Comparison of ENCODE assay signal across 19 cellular contexts in genomic region chr1:226304291-226304955, GRCh38. TPM values are rescaled to one million over a fixed set of nuclear protein-coding genes. Genes with fewer than 3 reads are reported as not detected.
A peak's percentile ranks its signal among the peaks of the same experiment; 100 is the strongest.
DNase-seq lines count a peak whose midpoint lies in the region; ATAC-seq, FAIRE-seq and TF ChIP-seq lines count a peak whose summit lies in the region.
"Had no signal": no experiment of that assay in that cellular context is flagged by ENCODE, and none has a peak within 500 bp of the region (broad histone marks: within the 10 kb centered on the region; RNA-seq: fewer than 3 reads in every experiment).

No MANE protein-coding gene starts in this region.

- H2BK120ac ChIP-seq in H1 (replicated peaks; ENCODE audit: low read depth, low read length), result no peak overlapping the region

- no peak overlapping the region; the same call in 1 of the 2 replicates for H2AK5ac ChIP-seq in H1 (ENCODE audit: low read depth, low read length)

- H4K5ac ChIP-seq in H1 (ENCODE audit: insufficient read length, low read depth, low read length), result no peak overlapping the region

- peak; percentile 55 for FAIRE-seq in H1 (lab: Jason Lieb, UNC)
- FAIRE-seq: GM12891 had no signal

- no peak for DNase-seq in activated T-cell treated with anti-CD3 and anti-CD28 coated beads, Interleukin-2, amount 50 U/mL, for 72 hours
- DNase-seq in activated T-cell treated with anti-CD3 and anti-CD28 coated beads, Interleukin-2, amount 50 U/mL, for 24 hours, result no peak
- peak; percentile 11 for DNase-seq in HT-29 (ENCODE audit: low spot score)
- DNase-seq in H1 (ENCODE audit: low read depth in 1 of 2, low spot score in 2 of 2), result no peak
- DNase-seq in nephron progenitor cell, result no peak
- no peak for DNase-seq in retina
- no peak for DNase-seq in GDM1 (lab: John Stamatoyannopoulos, UW)
- DNase-seq in middle frontal gyrus (ENCODE audit: extremely low spot score, low spot score), result no peak
- DNase-seq: AML-193; Calu3; CD4-positive, CD25-positive, alpha-beta regulatory T cell; KG1; MM.1S; NCI-H1105; NCI-H1694 treated with DMSO at 0.1 percent for 48 hours; NCI-H510A; RPMI8226 had no signal

- peaks cover 7% of the 10 kb centered on the region for H3K79me1 ChIP-seq in H1 (ENCODE audit: low read depth, low read length)

- POLR2A ChIA-PET in H1 (lab: Charles Lee; ENCODE audit: partially characterized antibody), result no interaction called here

- H3K27ac Mint-ChIP-seq in activated T-cell treated with anti-CD3 and anti-CD28 coated beads, Interleukin-2, amount 50 U/mL, for 72 hours, result peak overlapping the region; percentile 8
- no peak overlapping the region for H3K27ac Mint-ChIP-seq in activated T-cell treated with anti-CD3 and anti-CD28 coated beads, Interleukin-2, amount 50 U/mL, for 24 hours
- H3K27ac Mint-ChIP-seq in nephron progenitor cell, result peak overlapping the region; percentile 18

- no peak overlapping the region for H3K14ac ChIP-seq in H1 (ENCODE audit: insufficient read length)

- H3K4me2 ChIP-seq in H1 (ENCODE audit: insufficient read depth in 1 of 2, low read depth in 2 of 2, low read length in 2 of 2), result peak overlapping the region; percentile 24 to 52; a peak in 3 of 4 replicates

- H2BK5ac ChIP-seq in H1 (ENCODE audit: low read depth, low read length), result no peak overlapping the region

- H2BK20ac ChIP-seq in H1 (ENCODE audit: low read length), result no peak overlapping the region

- H3K4me1 ChIP-seq in H1 (replicated peaks in 1 of 4; ENCODE audit: control insufficient read depth in 3 of 4, insufficient read depth in 4 of 4, low read length in 3 of 4), result peaks cover 0 to 5% (median 4%) of the 10 kb centered on the region in 4 experiments; a peak in 3 of 7 replicates

- H3K36me3 Mint-ChIP-seq in activated T-cell treated with anti-CD3 and anti-CD28 coated beads, Interleukin-2, amount 50 U/mL, for 72 hours (ENCODE audit: insufficient read depth in 2 of 2), result peaks cover 0 to under 1% of the 10 kb centered on the region in 2 donors
- H3K36me3 Mint-ChIP-seq in activated T-cell treated with anti-CD3 and anti-CD28 coated beads, Interleukin-2, amount 50 U/mL, for 24 hours (ENCODE audit: low read depth), result peaks cover 13% of the 10 kb centered on the region
- peaks cover 29% of the 10 kb centered on the region for H3K36me3 Mint-ChIP-seq in nephron progenitor cell (ENCODE audit: low read depth)

- H3K4ac ChIP-seq in H1 (replicated peaks; ENCODE audit: insufficient read length, low read depth, low read length), result peak overlapping the region; percentile 28

- no peak overlapping the region for H2BK12ac ChIP-seq in H1 (ENCODE audit: low read depth, low read length)

- CTCF ChIA-PET in H1 (lab: Charles Lee; ENCODE audit: partially characterized antibody), result interaction anchor here (0.6 to 3.4 kb wide), 6 partner anchors 12 to 108 kb away, joined by 3 to 9 read pairs (median 5); no protein-coding TSS in a partner anchor

- no peak for TF ChIP-seq EP300 in H1 (IDR thresholded peaks at IDR 0.05; ENCODE audit: borderline replicate concordance in 1 of 2, low read depth in 2 of 2, low read length in 2 of 2)

- no peak overlapping the region for H3K27ac ChIP-seq in H1 (ENCODE audit: low read depth, low read length)
- H3K27ac ChIP-seq: HL-60 had no signal

- no peak overlapping the region for H2AFZ ChIP-seq in H1 (ENCODE audit: low read length)

- H3K56ac ChIP-seq in H1 (replicated peaks; ENCODE audit: insufficient read length, low read depth, low read length), result no peak overlapping the region

- TF ChIP-seq RAD21 in H1 (IDR thresholded peaks at IDR 0.05 in 1 of 2, conservative IDR thresholded peaks at IDR 0.05 in 1 of 2; ENCODE audit: low read depth in 2 of 2, low read length in 2 of 2), result no peak

- TF ChIP-seq CTCF in H1 (IDR thresholded peaks at IDR 0.05; ENCODE audit: control extremely low read depth in 1 of 3, insufficient read depth in 1 of 3, low read depth in 1 of 3, low read length in 3 of 3), result no peak
- no peak for TF ChIP-seq CTCF in nephron progenitor cell (IDR thresholded peaks at IDR 0.05)

- H3K9me3 Mint-ChIP-seq in activated T-cell treated with anti-CD3 and anti-CD28 coated beads, Interleukin-2, amount 50 U/mL, for 72 hours, result no peaks in the 10 kb centered on the region
- H3K9me3 Mint-ChIP-seq in activated T-cell treated with anti-CD3 and anti-CD28 coated beads, Interleukin-2, amount 50 U/mL, for 24 hours, result no peaks in the 10 kb centered on the region
- no peaks in the 10 kb centered on the region for H3K9me3 Mint-ChIP-seq in nephron progenitor cell

- H3K9ac ChIP-seq in H1 (replicated peaks in 1 of 4; ENCODE audit: extremely low read depth in 1 of 4, low read depth in 3 of 4, low read length in 3 of 4), result no peak overlapping the region; a peak in 1 of 7 replicates

- no peak overlapping the region for H2BK15ac ChIP-seq in H1 (ENCODE audit: low read length)

- TF ChIP-seq POLR2A in H1 (IDR thresholded peaks at IDR 0.05; ENCODE audit: control extremely low read depth in 1 of 2, low read depth in 2 of 2, low read length in 2 of 2), result no peak

- no peak overlapping the region for H3K18ac ChIP-seq in H1 (ENCODE audit: extremely low read depth, low read length)

- no peak overlapping the region for H4K91ac ChIP-seq in H1 (replicated peaks; ENCODE audit: insufficient read length, low read length)

- H3K23me2 ChIP-seq in H1 (ENCODE audit: low read depth, low read length), result peaks cover 4% of the 10 kb centered on the region; the same call in 1 of the 2 replicates

- H3K4me1 Mint-ChIP-seq in activated T-cell treated with anti-CD3 and anti-CD28 coated beads, Interleukin-2, amount 50 U/mL, for 72 hours (ENCODE audit: low read depth), result peaks cover 28% of the 10 kb centered on the region
- H3K4me1 Mint-ChIP-seq in activated T-cell treated with anti-CD3 and anti-CD28 coated beads, Interleukin-2, amount 50 U/mL, for 24 hours (ENCODE audit: low read depth), result peaks cover 27% of the 10 kb centered on the region
- peaks cover 35% of the 10 kb centered on the region for H3K4me1 Mint-ChIP-seq in nephron progenitor cell

- no peaks in the 10 kb centered on the region for H3K27me3 Mint-ChIP-seq in activated T-cell treated with anti-CD3 and anti-CD28 coated beads, Interleukin-2, amount 50 U/mL, for 72 hours (ENCODE audit: low read depth)
- no peaks in the 10 kb centered on the region for H3K27me3 Mint-ChIP-seq in activated T-cell treated with anti-CD3 and anti-CD28 coated beads, Interleukin-2, amount 50 U/mL, for 24 hours
- H3K27me3 Mint-ChIP-seq in nephron progenitor cell (ENCODE audit: low read depth, poor library complexity), result no peaks in the 10 kb centered on the region
- H3K27me3 Mint-ChIP-seq: CD4-positive, CD25-positive, alpha-beta regulatory T cell had no signal

- H4K8ac ChIP-seq in H1 (ENCODE audit: extremely low read depth, insufficient read depth, low read length), result no peak overlapping the region

- peaks cover 0 to 77% of the 10 kb centered on the region in 2 experiments for H3K79me2 ChIP-seq in H1 (ENCODE audit: control insufficient read depth in 1 of 2, insufficient read depth in 2 of 2, low read length in 2 of 2)

- no peaks in the 10 kb centered on the region for H3K27me3 ChIP-seq in H1 (replicated peaks in 1 of 4; ENCODE audit: control insufficient read depth in 3 of 4, extremely low read depth in 1 of 4, insufficient read depth in 3 of 4, low read length in 3 of 4)

- ATAC-seq in activated T-cell treated with anti-CD3 and anti-CD28 coated beads, Interleukin-2, amount 50 U/mL, for 72 hours (replicated peaks in 1 of 2), result no peak

- H4K20me1 ChIP-seq in H1 (replicated peaks in 1 of 2; ENCODE audit: control insufficient read depth in 1 of 2, insufficient read depth in 2 of 2, low read length in 2 of 2), result peaks cover 3 to 5% of the 10 kb centered on the region in 2 experiments

- no peak overlapping the region for H3K4me3 ChIP-seq in H1 (ENCODE audit: extremely low read depth in 1 of 4, insufficient read depth in 2 of 4, low read depth in 3 of 4, low read length in 4 of 4)

- no peak overlapping the region for H3K4me3 Mint-ChIP-seq in activated T-cell treated with anti-CD3 and anti-CD28 coated beads, Interleukin-2, amount 50 U/mL, for 72 hours
- no peak overlapping the region for H3K4me3 Mint-ChIP-seq in activated T-cell treated with anti-CD3 and anti-CD28 coated beads, Interleukin-2, amount 50 U/mL, for 24 hours
- no peak overlapping the region for H3K4me3 Mint-ChIP-seq in nephron progenitor cell

- H3K36me3 ChIP-seq in H1 (ENCODE audit: control insufficient read depth in 2 of 4, insufficient read depth in 4 of 4, low read length in 3 of 4), result peaks cover 0 to 3% (median 0%) of the 10 kb centered on the region in 4 experiments; a peak in 3 of 8 replicates

- WGBS in H1 (ENCODE audit: extremely low coverage in 1 of 2, insufficient coverage in 1 of 2, insufficient read length in 1 of 2, insufficient replicate concordance in 2 of 2, low coverage in 1 of 2, low lambda C conversion rate in 2 of 2, missing lambda C conversion rate in 1 of 2), 2 experiments, result 85% methylated on average over 4 of the region's 4 CpGs; no CpG with 5 or more reads in 1 of the 2 experiments

- no peak overlapping the region for H3K23ac ChIP-seq in H1 (ENCODE audit: insufficient read length)

- H3K9me3 ChIP-seq in H1 (ENCODE audit: insufficient read depth in 2 of 2, low read depth in 1 of 2, low read length in 1 of 2), result no peaks in the 10 kb centered on the region

TF ChIP-seq in H1, 55 proteins besides CTCF, POLR2A, EP300 and RAD21:
- TF ChIP-seq TBP (IDR thresholded peaks at IDR 0.05; ENCODE audit: low read depth, low read length), result no peak

RNA-seq across cellular contexts. Expression of gene LIN9, which starts 4.5 kb away (rescaled TPM):
- 10 to 100 TPM; 11.3 to 13.2 TPM for total RNA-seq in activated T-cell treated with anti-CD3 and anti-CD28 coated beads, Interleukin-2, amount 50 U/mL, for 72 hours
- total RNA-seq in HT-29 (2014; rRNA removed; shearing (Covaris generic)), result 5.5 and 7.5 TPM in 2 replicates
- 12.4 and 12.6 TPM in 2 replicates for total RNA-seq in H1 (2021; fragmentation: NEBNext Ultra II Directional; extraction: Animal tissue kit (Norgen Biotek cat#: 25700))
- polyA plus RNA-seq in H1 (2011; rRNA removed), result 3.9 and 5.6 TPM in 2 replicates
- 5.9 TPM for polyA plus RNA-seq in H1 (2011; cell fraction: cytosol; rRNA removed)
- polyA plus RNA-seq in H1 (2011; cell fraction: nucleus; rRNA removed), result 3.6 TPM
- 4.9 to 9.5 TPM (median 5.2 TPM) in 4 replicates for polyA plus RNA-seq in H1 (2012, experiment 1 of 2)
- polyA plus RNA-seq in H1 (2012, experiment 2 of 2), result 0.66 TPM
- polyA plus RNA-seq in H1 (2013, experiment 1 of 2), result 7.5 TPM
- 7.2 TPM for polyA plus RNA-seq in H1 (2013, experiment 2 of 2)
- 6.1 and 9.7 TPM in 2 replicates for polyA minus RNA-seq in H1 (2011; rRNA and poly(A)+ RNA removed)
- 3.2 TPM for polyA minus RNA-seq in H1 (2011; cell fraction: cytosol; rRNA and poly(A)+ RNA removed)
- polyA minus RNA-seq in H1 (2011; cell fraction: nucleus; rRNA and poly(A)+ RNA removed), result 15.1 TPM
